In genomic region chr2:135960598-135961551, GRCh38 we compare ENCODE assay signal across 9 cellular contexts. TPM values are rescaled to one million over a fixed set of nuclear protein-coding genes. Genes with fewer than 3 reads are reported as not detected.
A peak's percentile ranks its signal among the peaks of the same experiment; 100 is the strongest.
DNase-seq lines count a peak whose midpoint lies in the region; ATAC-seq and TF ChIP-seq lines count a peak whose summit lies in the region.
"Had no signal": no experiment of that assay in that cellular context is flagged by ENCODE, and none has a peak within 500 bp of the region (broad histone marks: within the 10 kb centered on the region; RNA-seq: fewer than 3 reads in every experiment).

No MANE protein-coding gene starts in this region.

- POLR2A ChIA-PET in AG04450 (lab: Yijun Ruan, JAX) = interaction anchor here (1.2 kb wide), 1 partner anchor 25 kb away, joined by 3 read pairs; the partner anchor contains the start of gene DARS1
- POLR2A ChIA-PET in activated CD4-positive, alpha-beta memory T cell treated with anti-CD3 and anti-CD28 coated beads, Interleukin-2, amount 10 ng/mL, durations not matched to agents 7 days and 5 days (lab: Charles Lee) = interaction anchor here (0.8 to 3.1 kb wide), 26 partner anchors 10 to 423 kb away, joined by 3 to 52 read pairs (median 6); partner anchors contain the start of gene DARS1

- no peaks in the 10 kb centered on the region; the same call in 1 of the 2 replicates for H3K27me3 Mint-ChIP-seq in HFFc6 (ENCODE audit: insufficient read depth)
- no peaks in the 10 kb centered on the region for H3K27me3 Mint-ChIP-seq in activated CD4-positive, alpha-beta memory T cell treated with anti-CD3 and anti-CD28 coated beads, Interleukin-2, amount 10 ng/mL, durations not matched to agents 7 days and 5 days

- H3K4me3 ChIP-seq in AG04450 (ENCODE audit: low read depth, low read length) (no peak overlapping the region), lower leg skin (ENCODE audit: low read depth, poor library complexity, severe bottlenecking) (no peak overlapping the region)

- H3K9me3 ChIP-seq in AG04450 (ENCODE audit: control insufficient read depth, insufficient read depth, low read length) = no peaks in the 10 kb centered on the region

- peaks cover 13% of the 10 kb centered on the region for H3K36me3 Mint-ChIP-seq in HFFc6 (ENCODE audit: low read depth)
- peaks cover 61% of the 10 kb centered on the region for H3K36me3 Mint-ChIP-seq in activated CD4-positive, alpha-beta memory T cell treated with anti-CD3 and anti-CD28 coated beads, Interleukin-2, amount 10 ng/mL, durations not matched to agents 7 days and 5 days (ENCODE audit: low read depth)

- H3K27ac ChIP-seq in AG04450 (ENCODE audit: low read depth, low read length) = no peak overlapping the region

- H3K27me3 ChIP-seq in AG04450 (ENCODE audit: control insufficient read depth, insufficient read depth, low read length) = no peaks in the 10 kb centered on the region

- peak overlapping the region; percentile 36; the same call in 1 of the 2 replicates for H3K27ac Mint-ChIP-seq in HFFc6
- peak overlapping the region; percentile 92 for H3K27ac Mint-ChIP-seq in activated CD4-positive, alpha-beta memory T cell treated with anti-CD3 and anti-CD28 coated beads, Interleukin-2, amount 10 ng/mL, durations not matched to agents 7 days and 5 days

- DNase-seq in AG04450 (ENCODE audit: low read depth, low spot score) (peak; percentile 18), HFFc6 (no peak), left kidney (ENCODE audit: low read depth, low spot score) (peak; percentile 46), SW 1271 (lab: John Stamatoyannopoulos, UW) (no peak), MV-4-11 (lab: John Stamatoyannopoulos, UW) (no peak), lower leg skin (ENCODE audit: low spot score in 2 of 2) (no peak)
- peak; percentile 33 for DNase-seq in activated CD4-positive, alpha-beta memory T cell treated with anti-CD3 and anti-CD28 coated beads, Interleukin-2, amount 10 ng/mL, durations not matched to agents 7 days and 5 days
- DNase-seq: KG1 had no signal

- ATAC-seq in GM19452 (IDR thresholded peaks at IDR 0.05; ENCODE audit: unreplicated experiment) = no peak

- CTCF ChIA-PET in AG04450 (lab: Charles Lee) = interaction anchor here (0.6 to 1.3 kb wide), 2 partner anchors 47 to 956 kb away, joined by 3 to 5 read pairs; no protein-coding TSS in a partner anchor
- CTCF ChIA-PET in activated CD4-positive, alpha-beta memory T cell treated with anti-CD3 and anti-CD28 coated beads, Interleukin-2, amount 10 ng/mL, durations not matched to agents 7 days and 5 days (lab: Charles Lee) = interaction anchor here (0.8 to 1.0 kb wide), 4 partner anchors 18 to 48 kb away, joined by 3 to 4 read pairs (median 4); partner anchors contain the start of gene DARS1

- H3K9me3 Mint-ChIP-seq in HFFc6 = no peaks in the 10 kb centered on the region
- no peaks in the 10 kb centered on the region for H3K9me3 Mint-ChIP-seq in activated CD4-positive, alpha-beta memory T cell treated with anti-CD3 and anti-CD28 coated beads, Interleukin-2, amount 10 ng/mL, durations not matched to agents 7 days and 5 days

- no peak for TF ChIP-seq CTCF in AG04450 (IDR thresholded peaks at IDR 0.05; ENCODE audit: low read depth, low read length)
- TF ChIP-seq CTCF in HFFc6 (IDR thresholded peaks at IDR 0.05) = no peak
- TF ChIP-seq CTCF in lower leg skin (IDR thresholded peaks at IDR 0.05) = no peak

- peaks cover 13% of the 10 kb centered on the region for H3K4me1 Mint-ChIP-seq in HFFc6 (ENCODE audit: low read depth)
- H3K4me1 Mint-ChIP-seq in activated CD4-positive, alpha-beta memory T cell treated with anti-CD3 and anti-CD28 coated beads, Interleukin-2, amount 10 ng/mL, durations not matched to agents 7 days and 5 days = peaks cover 58% of the 10 kb centered on the region

- TF ChIP-seq POLR2A in lower leg skin (IDR thresholded peaks at IDR 0.05) = no peak

- 63 to 65% methylated on average over 5 of the region's 5 CpGs for WGBS in lower leg skin, 2 donors

- H3K4me3 Mint-ChIP-seq in HFFc6 = no peak overlapping the region
- H3K4me3 Mint-ChIP-seq in activated CD4-positive, alpha-beta memory T cell treated with anti-CD3 and anti-CD28 coated beads, Interleukin-2, amount 10 ng/mL, durations not matched to agents 7 days and 5 days = peak overlapping the region; percentile 53

- intact Hi-C loops in lower leg skin (cut with DNase I; ENCODE audit: low total_unique reads) = no loop called here

RNA-seq across cellular contexts. Expression of gene DARS1, which starts 24.6 kb away (rescaled TPM):
- 66.7 and 91.6 TPM in 2 replicates for polyA plus RNA-seq in AG04450 (2011; rRNA removed)
- polyA minus RNA-seq in AG04450 (2011; rRNA and poly(A)+ RNA removed) = 48.1 and 77.3 TPM in 2 replicates
- total RNA-seq in HFFc6 (2021; fragmentation: NEBNext Ultra II Directional; extraction: Animal tissue kit (Norgen Biotek cat#: 25700)) = 10 to 100 TPM; 65.6 to 74.3 (median 71.3) TPM
- 100 to 1,000 TPM; 147 to 151 TPM for total RNA-seq in activated CD4-positive, alpha-beta memory T cell treated with anti-CD3 and anti-CD28 coated beads, Interleukin-2, amount 10 ng/mL, durations not matched to agents 7 days and 5 days
- total RNA-seq in lower leg skin = 10 to 100 TPM; 58.7 to 73.6 (median 65.7) TPM

Comparison
In these comparisons a context has a peak if more than half of its experiments do, and no peak if none do; other contexts are left out.
1. DNase-seq: peak in AG04450 (single experiment), activated CD4-positive, alpha-beta memory T cell treated with anti-CD3 and anti-CD28 coated beads, Interleukin-2, amount 10 ng/mL, durations not matched to agents 7 days and 5 days (single experiment) and left kidney (single experiment); none in HFFc6 (single experiment), SW 1271 (0 of 2), MV-4-11 (single experiment) and lower leg skin (0 of 2).